In the genomic region with DNA sequence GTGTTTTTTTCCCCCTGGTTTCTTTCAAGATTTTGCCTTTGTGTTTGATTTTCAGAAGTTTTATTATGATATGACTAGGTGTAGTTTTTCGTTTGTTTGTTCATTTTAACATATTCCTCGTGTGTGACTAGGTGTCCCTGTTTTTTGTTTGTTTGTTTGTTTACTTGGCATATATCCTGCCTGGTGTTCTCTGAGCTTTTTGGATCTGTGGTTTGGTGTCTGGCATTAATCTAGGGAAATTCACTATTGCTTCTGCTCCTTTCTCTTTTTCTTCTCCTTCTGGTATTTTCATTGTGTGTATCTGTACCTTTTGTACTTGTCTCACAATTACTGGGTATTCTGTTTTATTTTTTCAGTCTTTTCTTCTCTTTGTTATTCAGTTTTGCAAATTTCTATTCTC, we compare ENCODE assay signal across 1 cellular context.
TF ChIP-seq lines count a peak whose summit lies in the region.

No MANE protein-coding gene starts in this region.

TF ChIP-seq in endothelial cell of umbilical vein, 7 proteins besides CTCF, POLR2A, EP300 and RAD21:
- TF ChIP-seq, protein P1, sequence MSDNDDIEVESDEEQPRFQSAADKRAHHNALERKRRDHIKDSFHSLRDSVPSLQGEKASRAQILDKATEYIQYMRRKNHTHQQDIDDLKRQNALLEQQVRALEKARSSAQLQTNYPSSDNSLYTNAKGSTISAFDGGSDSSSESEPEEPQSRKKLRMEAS (IDR thresholded peaks at IDR 0.05; ENCODE audit: insufficient read depth, insufficient read length): no peak
- TF ChIP-seq POLR2AphosphoS5 (IDR thresholded peaks at IDR 0.05; ENCODE audit: insufficient read depth, low read depth, low read length) (no peak), GATA2 (IDR thresholded peaks at IDR 0.05; ENCODE audit: insufficient read depth, insufficient read length, low read depth, low read length) (no peak), FOS (IDR thresholded peaks at IDR 0.05; ENCODE audit: borderline replicate concordance, insufficient read depth, low read length) (no peak), JUN (IDR thresholded peaks at IDR 0.05; ENCODE audit: borderline replicate concordance, insufficient read depth, insufficient read length, low read depth) (no peak), MYC (IDR thresholded peaks at IDR 0.05; ENCODE audit: low read depth, low read length) (no peak), EZH2 (IDR thresholded peaks at IDR 0.05; ENCODE audit: borderline replicate concordance, low read depth, low read length, severe bottlenecking) (no peak)
